17 cellular contexts compared by ENCODE assay signal in the genomic region with DNA sequence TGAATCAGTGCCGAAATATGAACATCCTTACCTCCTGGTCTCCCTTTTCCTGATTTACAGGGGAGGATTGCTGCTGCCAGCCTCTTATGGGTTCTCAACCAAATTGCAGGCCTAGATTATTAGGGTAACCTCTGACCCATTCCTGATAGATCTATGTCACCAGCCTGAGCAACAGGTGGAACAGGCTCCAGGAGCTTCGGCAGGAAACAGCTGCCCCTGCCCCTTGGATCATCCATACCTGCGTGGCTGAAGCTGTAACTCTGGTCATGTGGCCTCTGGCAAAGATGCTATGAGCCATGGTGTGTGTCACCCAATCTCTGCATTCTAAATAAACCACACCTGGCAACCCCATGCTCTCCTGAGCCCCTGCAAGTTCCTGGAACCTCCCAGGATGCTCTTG.
"Had no signal": no experiment of that assay in that cellular context is flagged by ENCODE, and none has a peak within 500 bp of the region (broad histone marks: within the 10 kb centered on the region; RNA-seq: fewer than 3 reads in every experiment).

No MANE protein-coding gene starts in this region.

- H3K36me3 Mint-ChIP-seq: naive thymus-derived CD8-positive, alpha-beta T cell had no signal

- H3K27me3 ChIP-seq: dorsolateral prefrontal cortex, esophagus squamous epithelium, hepatocyte, neutrophil, right atrium auricular region, sigmoid colon, tibial artery had no signal

- ATAC-seq: mucosa of descending colon; naive thymus-derived CD8-positive, alpha-beta T cell; stimulated activated naive CD8-positive, alpha-beta T cell treated with anti-CD3 and anti-CD28 coated beads, Interleukin-15, Interleukin-2, amounts not matched to agents 100 U/mL and 50 U/mL, for 24 hours had no signal

- H3K36me3 ChIP-seq: esophagus squamous epithelium, neutrophil, right atrium auricular region, sigmoid colon, tibial artery had no signal

- DNase-seq: cortex of kidney; dorsolateral prefrontal cortex; effector CD8-positive, alpha-beta T cell; esophagus squamous epithelium; foreskin melanocyte; mammary epithelial cell; mucosa of descending colon; naive thymus-derived CD8-positive, alpha-beta T cell; sigmoid colon; stimulated activated CD4-positive, alpha-beta T cell treated with anti-CD3 and anti-CD28 coated beads, Interleukin-2, amount 100 ng/mL, for 24 hours; stimulated activated naive CD8-positive, alpha-beta T cell treated with anti-CD3 and anti-CD28 coated beads, Interleukin-15, Interleukin-2, amounts not matched to agents 100 U/mL and 50 U/mL, for 24 hours; tibial artery had no signal

- H3K27ac ChIP-seq: dorsolateral prefrontal cortex, esophagus squamous epithelium, hepatocyte, neutrophil, right atrium auricular region, sigmoid colon, tibial artery had no signal

- H3K9me3 Mint-ChIP-seq: central memory CD8-positive, alpha-beta T cell; naive thymus-derived CD8-positive, alpha-beta T cell had no signal

- H3K4me3 Mint-ChIP-seq: central memory CD8-positive, alpha-beta T cell; naive thymus-derived CD8-positive, alpha-beta T cell had no signal

- H3K4me1 ChIP-seq: right atrium auricular region had no signal

- H3K9me3 ChIP-seq: esophagus squamous epithelium, mucosa of descending colon, neutrophil, right atrium auricular region, sigmoid colon, tibial artery had no signal

- H3K4me3 ChIP-seq: dorsolateral prefrontal cortex, esophagus squamous epithelium, hepatocyte, mucosa of descending colon, right atrium auricular region, sigmoid colon, skin epidermis, tibial artery had no signal
